Comparison of ENCODE assay signal across 1 cellular context in the genomic region with DNA sequence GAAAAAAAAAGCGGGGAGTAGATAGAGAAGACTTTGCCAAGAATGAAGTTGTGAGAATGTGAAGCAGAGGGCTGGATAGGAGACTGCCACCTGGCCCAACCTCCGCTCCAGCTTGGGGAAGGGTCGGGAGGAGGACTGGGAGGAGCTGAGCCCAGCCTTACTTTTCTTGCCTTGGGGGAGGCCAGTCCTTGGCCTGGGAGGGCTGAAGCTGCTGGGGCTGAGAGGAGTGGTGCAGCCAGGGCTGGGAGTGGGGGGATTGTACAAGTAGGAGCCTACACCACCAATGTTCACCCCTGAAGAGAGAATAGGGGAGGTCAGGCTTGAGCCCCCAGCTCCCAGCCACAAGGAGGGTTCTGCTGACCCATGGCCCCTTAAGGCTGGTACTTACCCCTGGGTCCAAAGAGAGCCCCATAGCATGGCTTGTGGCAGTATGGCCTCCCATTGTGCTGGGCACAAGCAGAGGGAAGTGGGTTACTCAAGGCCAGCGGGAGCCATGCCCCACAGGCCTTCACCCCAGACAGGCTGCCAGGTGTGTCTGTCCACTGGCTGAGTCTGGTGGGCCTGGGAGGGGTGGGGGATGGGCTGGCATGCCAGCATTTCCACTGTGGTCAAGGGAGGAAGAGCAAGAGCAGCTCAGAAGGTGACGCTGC.
TF ChIP-seq lines count a peak whose summit lies in the region.

No MANE protein-coding gene starts in this region.

TF ChIP-seq in SK-N-SH, 30 proteins besides CTCF, POLR2A, EP300 and RAD21:
- TF ChIP-seq GATA2 (CRISPR knock-in tag; IDR thresholded peaks at IDR 0.05) (no peak), FOXM1 (IDR thresholded peaks at IDR 0.05; ENCODE audit: low read depth) (no peak), CHD2 (IDR thresholded peaks at IDR 0.05; ENCODE audit: low read length, partially characterized antibody) (no peak)
